ENCODE assay signal across 16 cellular contexts in genomic region chr19:57010541-57010940, GRCh38.
"Had no signal": no experiment of that assay in that cellular context is flagged by ENCODE, and none has a peak within 500 bp of the region (broad histone marks: within the 10 kb centered on the region; RNA-seq: fewer than 3 reads in every experiment).

No MANE protein-coding gene starts in this region.

- H3K27ac ChIP-seq: epithelial cell of prostate, esophagus muscularis mucosa, gastrocnemius medialis, thoracic aorta, transverse colon had no signal

- H3K4me3 ChIP-seq: esophagus muscularis mucosa, gastrocnemius medialis, thoracic aorta, transverse colon had no signal

- H3K36me3 ChIP-seq: esophagus muscularis mucosa, gastrocnemius medialis, thoracic aorta, transverse colon had no signal

- H3K4me1 ChIP-seq: esophagus muscularis mucosa, gastrocnemius medialis, transverse colon had no signal

- ATAC-seq: effector memory CD8-positive, alpha-beta T cell; gastrocnemius medialis; left ventricle myocardium superior; right cardiac atrium; stimulated activated naive B cell treated with anti-CD40 and anti-IgM and Interleukin-4, amounts not matched to agents 10 μg/mL and 1 μg/mL and 100 μg/mL, for 72 hours; stimulated activated naive CD8-positive, alpha-beta T cell treated with anti-CD3 and anti-CD28 coated beads, Interleukin-15, amount 100 ng/mL, for 72 hours had no signal

- FAIRE-seq: keratinocyte had no signal

- H3K9me3 ChIP-seq: esophagus muscularis mucosa, gastrocnemius medialis, thoracic aorta, transverse colon had no signal

- DNase-seq: effector memory CD8-positive, alpha-beta T cell; gastrocnemius medialis; left ventricle myocardium superior; mesendoderm; naive B cell; right cardiac atrium; stimulated activated CD4-positive, alpha-beta T cell treated with anti-CD3 and anti-CD28 coated beads, Interleukin-15, amount 100 ng/mL, for 24 hours; stimulated activated CD4-positive, alpha-beta T cell treated with anti-CD3 and anti-CD28 coated beads, Interleukin-2, amount 100 ng/mL, for 24 hours; stimulated activated CD4-positive, alpha-beta T cell treated with anti-CD3 and anti-CD28 coated beads, Interleukin-4, amount 100 ng/mL, for 4 hours; stimulated activated naive B cell treated with anti-CD40 and anti-IgM and Interleukin-4, amounts not matched to agents 10 μg/mL and 1 μg/mL and 100 μg/mL, for 72 hours; stimulated activated naive CD8-positive, alpha-beta T cell treated with anti-CD3 and anti-CD28 coated beads, Interleukin-15, amount 100 ng/mL, for 72 hours; transverse colon had no signal

- H3K27me3 ChIP-seq: esophagus muscularis mucosa, gastrocnemius medialis, transverse colon had no signal
